In genomic region chr15:82964890-82965289, GRCh38 we compare ENCODE assay signal across 35 cellular contexts.
"Had no signal": no experiment of that assay in that cellular context is flagged by ENCODE, and none has a peak within 500 bp of the region (broad histone marks: within the 10 kb centered on the region; RNA-seq: fewer than 3 reads in every experiment).

No MANE protein-coding gene starts in this region.

- H3K9me3 ChIP-seq: adrenal gland, body of pancreas, breast epithelium had no signal

- H3K4me1 Mint-ChIP-seq: activated B cell treated with CpG ODN at 0.5 μM for 24 hours; activated T-helper 17 cell treated with anti-CD3 and anti-CD28 coated beads, Interleukin-2, amount 50 U/mL, for 72 hours had no signal

- DNase-seq: activated B cell treated with CpG ODN at 0.5 μM for 24 hours; activated CD4-positive, alpha-beta memory T cell treated with anti-CD3 and anti-CD28 coated beads for 36 hours; activated CD4-positive, alpha-beta T cell treated with anti-CD3 and anti-CD28 coated beads for 4 hours; activated CD4-positive, alpha-beta T cell treated with anti-CD3 and anti-CD28 coated beads, Interleukin-2, amount 10 ng/mL, durations not matched to agents 24 days and 14 days; activated CD4-positive, alpha-beta T cell treated with anti-CD3 and anti-CD28 coated beads, Interleukin-2, amount 50 U/mL, for 1 hour; activated CD4-positive, alpha-beta T cell treated with anti-CD3 and anti-CD28 coated beads, Interleukin-2, amount 50 U/mL, for 4 hours; activated CD4-positive, CD25-positive, alpha-beta regulatory T cell treated with anti-CD3 and anti-CD28 coated beads, Interleukin-2, amount 50 U/mL, for 72 hours; activated CD8-positive, alpha-beta memory T cell treated with anti-CD3 and anti-CD28 coated beads, Interleukin-2, amount 50 U/mL, for 4 hours; activated CD8-positive, alpha-beta T cell treated with anti-CD3 and anti-CD28 coated beads for 36 hours; activated effector memory CD4-positive, alpha-beta T cell treated with anti-CD3 and anti-CD28 coated beads, Interleukin-2, amount 50 U/mL, for 16 hours; activated gamma-delta T cell treated with Interleukin-2 at 50 U/mL for 16 hours; activated naive CD4-positive, alpha-beta T cell; activated naive CD4-positive, alpha-beta T cell treated with anti-CD3 and anti-CD28 coated beads for 36 hours; activated naive CD4-positive, alpha-beta T cell treated with anti-CD3 and anti-CD28 coated beads, Interleukin-2, amount 50 U/mL, for 16 hours; activated naive CD8-positive, alpha-beta T cell treated with anti-CD3 and anti-CD28 coated beads for 36 hours; activated T-cell treated with anti-CD3 and anti-CD28 coated beads for 4 hours; activated T-cell treated with anti-CD3 and anti-CD28 coated beads, Interleukin-2, amount 50 U/mL, for 1 hour; activated T-cell treated with anti-CD3 and anti-CD28 coated beads, Interleukin-2, amount 50 U/mL, for 4 hours; activated T-cell treated with anti-CD3 and anti-CD28 coated beads, Interleukin-2, amount 50 U/mL, for 72 hours; adrenal gland; amniotic stem cell; aorta; body of pancreas; brain microvascular endothelial cell; central memory CD4-positive, alpha-beta T cell; T-helper 1 cell; T-helper 2 cell; T-helper 9 cell had no signal

- H3K36me3 ChIP-seq: adrenal gland, brain microvascular endothelial cell, breast epithelium had no signal

- H3K27me3 ChIP-seq: adrenal gland, body of pancreas, brain microvascular endothelial cell, breast epithelium had no signal

- ATAC-seq: activated CD8-positive, alpha-beta T cell treated with anti-CD3 and anti-CD28 coated beads for 36 hours; activated naive CD4-positive, alpha-beta T cell treated with anti-CD3 and anti-CD28 coated beads, Interleukin-2, amount 50 U/mL, for 72 hours; activated T-cell treated with anti-CD3 and anti-CD28 coated beads, Interleukin-2, amount 50 U/mL, for 4 hours; activated T-cell treated with anti-CD3 and anti-CD28 coated beads, Interleukin-2, amount 50 U/mL, for 72 hours; activated T-helper 17 cell treated with anti-CD3 and anti-CD28 coated beads, Interleukin-2, amount 50 U/mL, for 72 hours; body of pancreas had no signal

- H3K9me3 Mint-ChIP-seq: activated B cell treated with CpG ODN at 0.5 μM for 24 hours; activated CD4-positive, alpha-beta memory T cell treated with anti-CD3 and anti-CD28 coated beads for 36 hours; activated CD4-positive, alpha-beta T cell treated with anti-CD3 and anti-CD28 coated beads, Interleukin-2, amount 10 ng/mL, durations not matched to agents 24 days and 14 days; activated CD8-positive, alpha-beta T cell treated with anti-CD3 and anti-CD28 coated beads for 36 hours; activated naive CD4-positive, alpha-beta T cell treated with anti-CD3 and anti-CD28 coated beads for 36 hours; activated naive CD4-positive, alpha-beta T cell treated with anti-CD3 and anti-CD28 coated beads, Interleukin-2, amount 50 U/mL, for 72 hours; activated naive CD8-positive, alpha-beta T cell treated with anti-CD3 and anti-CD28 coated beads for 36 hours; activated T-cell treated with anti-CD3 and anti-CD28 coated beads, Interleukin-2, amount 50 U/mL, for 4 hours; activated T-cell treated with anti-CD3 and anti-CD28 coated beads, Interleukin-2, amount 50 U/mL, for 72 hours; activated T-helper 1 cell treated with anti-CD3 and anti-CD28 coated beads, Interleukin-12 subunit alpha, Interleukin-12 subunit beta, Interleukin-2, Interleukin-4 antibody, amounts not matched to agents 30 ng/mL and 10 ng/mL and 1 ng/mL, durations not matched to agents 14 hours and 24 hours and 36 hours; activated T-helper 17 cell treated with anti-CD3 and anti-CD28 coated beads, Interleukin-2, amount 50 U/mL, for 72 hours; T-helper 1 cell treated with Interleukin-12 subunit alpha and Interleukin-12 subunit beta and Interleukin-4 antibody, amounts not matched to agents 30 μg/mL and 1 μg/mL, for 36 hours; T-helper 2 cell treated with Interferon-gamma antibody and Interleukin-4, amounts not matched to agents 5 μg/mL and 100 μg/mL, for 36 hours had no signal

- H3K4me1 ChIP-seq: breast epithelium had no signal

- H3K27me3 Mint-ChIP-seq: activated B cell treated with CpG ODN at 0.5 μM for 24 hours; activated CD4-positive, alpha-beta memory T cell treated with anti-CD3 and anti-CD28 coated beads for 36 hours; activated CD8-positive, alpha-beta T cell treated with anti-CD3 and anti-CD28 coated beads for 36 hours; activated naive CD8-positive, alpha-beta T cell treated with anti-CD3 and anti-CD28 coated beads for 36 hours; activated T-helper 17 cell treated with anti-CD3 and anti-CD28 coated beads, Interleukin-2, amount 50 U/mL, for 72 hours had no signal

- H3K4me3 Mint-ChIP-seq: activated B cell treated with CpG ODN at 0.5 μM for 24 hours; activated CD4-positive, alpha-beta memory T cell treated with anti-CD3 and anti-CD28 coated beads for 36 hours; activated CD4-positive, alpha-beta T cell treated with anti-CD3 and anti-CD28 coated beads, Interleukin-2, amount 10 ng/mL, durations not matched to agents 24 days and 14 days; activated CD8-positive, alpha-beta T cell treated with anti-CD3 and anti-CD28 coated beads for 36 hours; activated naive CD4-positive, alpha-beta T cell treated with anti-CD3 and anti-CD28 coated beads for 36 hours; activated naive CD8-positive, alpha-beta T cell treated with anti-CD3 and anti-CD28 coated beads for 36 hours; activated T-cell treated with anti-CD3 and anti-CD28 coated beads, Interleukin-2, amount 50 U/mL, for 4 hours; activated T-cell treated with anti-CD3 and anti-CD28 coated beads, Interleukin-2, amount 50 U/mL, for 72 hours; activated T-helper 1 cell treated with anti-CD3 and anti-CD28 coated beads, Interleukin-12 subunit alpha, Interleukin-12 subunit beta, Interleukin-2, Interleukin-4 antibody, amounts not matched to agents 30 ng/mL and 10 ng/mL and 1 ng/mL, durations not matched to agents 14 hours and 24 hours and 36 hours; activated T-helper 17 cell treated with anti-CD3 and anti-CD28 coated beads, Interleukin-2, amount 50 U/mL, for 72 hours; T-helper 1 cell treated with Interleukin-12 subunit alpha and Interleukin-12 subunit beta and Interleukin-4 antibody, amounts not matched to agents 30 μg/mL and 1 μg/mL, for 36 hours; T-helper 2 cell treated with Interferon-gamma antibody and Interleukin-4, amounts not matched to agents 5 μg/mL and 100 μg/mL, for 36 hours had no signal

- H3K27ac Mint-ChIP-seq: activated B cell treated with CpG ODN at 0.5 μM for 24 hours; activated CD4-positive, alpha-beta memory T cell treated with anti-CD3 and anti-CD28 coated beads for 36 hours; activated CD4-positive, alpha-beta T cell treated with anti-CD3 and anti-CD28 coated beads, Interleukin-2, amount 10 ng/mL, durations not matched to agents 24 days and 14 days; activated CD8-positive, alpha-beta T cell treated with anti-CD3 and anti-CD28 coated beads for 36 hours; activated naive CD4-positive, alpha-beta T cell treated with anti-CD3 and anti-CD28 coated beads for 36 hours; activated naive CD4-positive, alpha-beta T cell treated with anti-CD3 and anti-CD28 coated beads, Interleukin-2, amount 50 U/mL, for 72 hours; activated naive CD8-positive, alpha-beta T cell treated with anti-CD3 and anti-CD28 coated beads for 36 hours; activated T-cell treated with anti-CD3 and anti-CD28 coated beads, Interleukin-2, amount 50 U/mL, for 72 hours; activated T-helper 1 cell treated with anti-CD3 and anti-CD28 coated beads, Interleukin-12 subunit alpha, Interleukin-12 subunit beta, Interleukin-2, Interleukin-4 antibody, amounts not matched to agents 30 ng/mL and 10 ng/mL and 1 ng/mL, durations not matched to agents 14 hours and 24 hours and 36 hours; activated T-helper 17 cell treated with anti-CD3 and anti-CD28 coated beads, Interleukin-2, amount 50 U/mL, for 72 hours; T-helper 1 cell treated with Interleukin-12 subunit alpha and Interleukin-12 subunit beta and Interleukin-4 antibody, amounts not matched to agents 30 μg/mL and 1 μg/mL, for 36 hours; T-helper 2 cell treated with Interferon-gamma antibody and Interleukin-4, amounts not matched to agents 5 μg/mL and 100 μg/mL, for 36 hours had no signal

- H3K27ac ChIP-seq: adrenal gland, body of pancreas, brain microvascular endothelial cell, breast epithelium, VCaP had no signal

- H3K4me3 ChIP-seq: adrenal gland, body of pancreas, breast epithelium had no signal
